8 cellular contexts compared by ENCODE assay signal in the genomic region with DNA sequence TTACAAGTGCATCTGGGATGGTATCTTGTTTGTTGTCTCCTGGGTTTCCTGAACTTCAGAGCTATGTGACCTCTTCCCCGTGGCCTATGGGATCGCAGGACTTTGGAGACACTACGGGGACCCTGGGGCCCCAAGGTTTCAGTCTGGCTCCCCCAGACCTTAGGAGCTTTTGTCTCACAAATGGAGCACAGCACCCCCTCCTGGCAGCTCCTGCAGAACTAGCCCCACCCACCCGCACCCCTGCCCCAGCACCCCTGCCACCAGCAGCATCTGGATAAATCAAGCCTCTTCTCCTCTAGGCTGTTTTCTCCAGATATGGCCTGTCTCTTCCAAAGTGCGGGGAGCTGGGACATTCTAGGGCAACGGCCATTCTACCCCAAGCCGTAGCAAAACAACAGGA. TPM values are rescaled to one million over a fixed set of nuclear protein-coding genes. Genes with fewer than 3 reads are reported as not detected.
DNase-seq lines count a peak whose midpoint lies in the region; ATAC-seq and TF ChIP-seq lines count a peak whose summit lies in the region.

No MANE protein-coding gene starts in this region.

- TF ChIP-seq CTCF in cardiac muscle cell (IDR thresholded peaks at IDR 0.05; ENCODE audit: low read depth, low read length) (peak; percentile 4), fibroblast of pulmonary artery (IDR thresholded peaks at IDR 0.05; ENCODE audit: low read length, missing control alignments) (peak; percentile 14), type B pancreatic cell (conservative IDR thresholded peaks at IDR 0.05) (peak; percentile 56)

- ATAC-seq in Right ventricle myocardium superior (ENCODE audit: poor library complexity) (no peak), HG02571 (IDR thresholded peaks at IDR 0.05; ENCODE audit: unreplicated experiment) (no peak), GM21423 (IDR thresholded peaks at IDR 0.05; ENCODE audit: unreplicated experiment) (no peak)

- H3K27ac ChIP-seq in cardiac muscle cell: peak overlapping the region; percentile 92

- H3K9me3 Mint-ChIP-seq in type B pancreatic cell: no peaks in the 10 kb centered on the region

- H3K36me3 Mint-ChIP-seq in type B pancreatic cell: peaks cover 7% of the 10 kb centered on the region

- peak in 1 of 2 donors; percentile 28 for DNase-seq in cardiac muscle cell (ENCODE audit: low read depth in 1 of 2, low spot score in 1 of 2)
- DNase-seq in Right ventricle myocardium superior: no peak
- DNase-seq in activated CD4-positive, alpha-beta T cell treated with anti-CD3 and anti-CD28 coated beads, Interleukin-2, amount 50 U/mL, for 48 hours: peak; percentile 62
- DNase-seq in fibroblast of pulmonary artery (ENCODE audit: low read depth): peak; percentile 32
- DNase-seq in type B pancreatic cell (ENCODE audit: extremely low spot score, unreplicated experiment): no peak
- DNase-seq in GOT3 (lab: John Stamatoyannopoulos, UW): no peak

- peaks cover 3% of the 10 kb centered on the region for H3K4me1 Mint-ChIP-seq in type B pancreatic cell (ENCODE audit: unreplicated experiment)

- no peak overlapping the region for H3K4me3 Mint-ChIP-seq in type B pancreatic cell

- H3K36me3 ChIP-seq in cardiac muscle cell: peaks cover 25% of the 10 kb centered on the region

- intact Hi-C loops in Right ventricle myocardium superior (cut with DNase I): no loop called here

- H3K4me3 ChIP-seq in cardiac muscle cell (no peak overlapping the region), fibroblast of pulmonary artery (replicated peaks; ENCODE audit: low read depth, low read length) (no peak overlapping the region)

- no peak overlapping the region for H3K27ac Mint-ChIP-seq in type B pancreatic cell

- H3K9me3 ChIP-seq in cardiac muscle cell (ENCODE audit: low read depth): no peaks in the 10 kb centered on the region

- H3K4me1 ChIP-seq in cardiac muscle cell (ENCODE audit: low read depth): peaks cover 39% of the 10 kb centered on the region

- no peaks in the 10 kb centered on the region for H3K27me3 Mint-ChIP-seq in type B pancreatic cell

- H3K27me3 ChIP-seq in cardiac muscle cell: no peaks in the 10 kb centered on the region

RNA-seq across cellular contexts. Expression of gene RCOR2, which starts 10.4 kb away (rescaled TPM):
- total RNA-seq in cardiac muscle cell (73.5 and 74.2 TPM in 2 replicates), Right ventricle myocardium superior (9.9 TPM), type B pancreatic cell (ENCODE audit: low replicate concordance) (8.1 and 38.1 TPM in 2 replicates)
- 34.7 and 41.0 TPM in 2 replicates for polyA plus RNA-seq in cardiac muscle cell

RNA-seq across cellular contexts. Expression of gene NAA40, which starts 32.2 kb away (rescaled TPM):
- total RNA-seq in cardiac muscle cell: 56.7 and 82.7 TPM in 2 replicates
- 59.1 and 60.9 TPM in 2 replicates for polyA plus RNA-seq in cardiac muscle cell
- total RNA-seq in Right ventricle myocardium superior: 20.9 TPM
- 33.8 and 51.2 TPM in 2 replicates for total RNA-seq in type B pancreatic cell (ENCODE audit: low replicate concordance)

Comparison
In these comparisons a context has a peak if more than half of its experiments do, and no peak if none do; other contexts are left out.
1. DNase-seq: peak in activated CD4-positive, alpha-beta T cell treated with anti-CD3 and anti-CD28 coated beads, Interleukin-2, amount 50 U/mL, for 48 hours (2 of 2) and fibroblast of pulmonary artery (single experiment); none in Right ventricle myocardium superior (single experiment), type B pancreatic cell (single experiment) and GOT3 (single experiment).
2. CTCF ChIP-seq: peak in every context shown above with its lines; median percentile 56 in type B pancreatic cell; 14 in fibroblast of pulmonary artery; 4 in cardiac muscle cell.